11 cellular contexts compared by ENCODE assay signal in the genomic region with DNA sequence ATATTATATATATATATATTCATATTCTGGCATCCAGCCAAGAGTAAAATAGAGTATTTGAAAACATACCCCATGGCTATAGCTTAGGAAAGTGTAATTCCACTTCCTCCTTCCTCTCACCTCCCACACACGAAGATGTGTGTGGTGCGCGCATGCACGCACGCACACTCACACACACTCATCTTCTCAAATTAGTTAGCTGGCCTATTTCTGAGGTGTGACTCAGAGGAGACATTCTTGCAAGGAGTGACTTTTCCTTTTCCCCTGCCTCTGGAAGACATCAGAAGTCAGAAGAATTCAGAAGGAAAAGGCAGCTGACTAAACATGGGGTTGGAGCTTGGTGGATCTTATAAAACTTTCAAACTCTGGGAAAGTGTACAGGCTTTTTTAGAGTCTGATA. TPM values are rescaled to one million over a fixed set of nuclear protein-coding genes. Genes with fewer than 3 reads are reported as not detected.
DNase-seq lines count a peak whose midpoint lies in the region; ATAC-seq and TF ChIP-seq lines count a peak whose summit lies in the region.
"Had no signal": no experiment of that assay in that cellular context is flagged by ENCODE, and none has a peak within 500 bp of the region (broad histone marks: within the 10 kb centered on the region; RNA-seq: fewer than 3 reads in every experiment).

No MANE protein-coding gene starts in this region.

- BruUV-seq in MCF 10A (replicated peaks; lab: Mats Ljungman, UMichigan) = no TSS peak

- peak; percentile 55 for DNase-seq in MCF 10A (ENCODE audit: unreplicated experiment)
- DNase-seq in breast epithelium (ENCODE audit: low spot score in 2 of 2) = no peak
- DNase-seq in MV-4-11 (lab: John Stamatoyannopoulos, UW) = peak; percentile 80
- peak; percentile 89 for DNase-seq in fibroblast of peridontal ligament (ENCODE audit: extremely low read depth)
- DNase-seq in type B pancreatic cell (ENCODE audit: extremely low spot score, unreplicated experiment) = no peak
- no peak for DNase-seq in NCI-H69 (lab: John Stamatoyannopoulos, UW)
- DNase-seq in effector memory CD4-positive, alpha-beta T cell = no peak
- DNase-seq: BE2C had no signal

- CTCF ChIA-PET in MCF 10A (lab: Yijun Ruan, JAX) = interaction anchor here (1.1 to 2.1 kb wide), 3 partner anchors 24 to 479 kb away, joined by 3 to 7 read pairs (median 4); no protein-coding TSS in a partner anchor

- H3K4me1 ChIP-seq in breast epithelium = no peaks in the 10 kb centered on the region
- H3K4me1 ChIP-seq in effector memory CD4-positive, alpha-beta T cell (ENCODE audit: control insufficient read depth, insufficient read depth, low read length, poor library complexity, severe bottlenecking) = no peaks in the 10 kb centered on the region
- H3K4me1 ChIP-seq: BE2C had no signal

- H3K4me3 Mint-ChIP-seq in MCF 10A (ENCODE audit: unreplicated experiment) (no peak overlapping the region), type B pancreatic cell (peak overlapping the region; percentile 12)

- TF ChIP-seq CTCF in MCF 10A (IDR thresholded peaks at IDR 0.05; ENCODE audit: unreplicated experiment) (no peak), breast epithelium (IDR thresholded peaks at IDR 0.05) (no peak), type B pancreatic cell (conservative IDR thresholded peaks at IDR 0.05) (no peak)

- H3K36me3 Mint-ChIP-seq in MCF 10A (ENCODE audit: insufficient read depth, unreplicated experiment) (no peaks in the 10 kb centered on the region), type B pancreatic cell (no peaks in the 10 kb centered on the region)
- H3K36me3 Mint-ChIP-seq: activated naive CD4-positive, alpha-beta T cell treated with anti-CD3 and anti-CD28 coated beads, Interleukin-2, amount 50 U/mL, for 72 hours had no signal

- H3K9me3 ChIP-seq in breast epithelium = no peaks in the 10 kb centered on the region
- H3K9me3 ChIP-seq in effector memory CD4-positive, alpha-beta T cell (ENCODE audit: control insufficient read depth, low read length) = no peaks in the 10 kb centered on the region
- H3K9me3 ChIP-seq: BE2C, SJCRH30 had no signal

- H3K27ac Mint-ChIP-seq in MCF 10A (ENCODE audit: low read depth, unreplicated experiment) (no peak overlapping the region), type B pancreatic cell (no peak overlapping the region)
- H3K27ac Mint-ChIP-seq: activated naive CD4-positive, alpha-beta T cell treated with anti-CD3 and anti-CD28 coated beads, Interleukin-2, amount 50 U/mL, for 72 hours had no signal

- H3K27me3 Mint-ChIP-seq in MCF 10A (ENCODE audit: insufficient read depth, unreplicated experiment) (no peaks in the 10 kb centered on the region), type B pancreatic cell (no peaks in the 10 kb centered on the region)

- H3K9me3 Mint-ChIP-seq in MCF 10A (ENCODE audit: unreplicated experiment) (no peaks in the 10 kb centered on the region), type B pancreatic cell (no peaks in the 10 kb centered on the region)
- H3K9me3 Mint-ChIP-seq: activated naive CD4-positive, alpha-beta T cell treated with anti-CD3 and anti-CD28 coated beads, Interleukin-2, amount 50 U/mL, for 72 hours had no signal

- no peak overlapping the region for H3K4me3 ChIP-seq in breast epithelium
- H3K4me3 ChIP-seq in effector memory CD4-positive, alpha-beta T cell (ENCODE audit: insufficient read depth, low read depth, low read length, poor library complexity, severe bottlenecking) = no peak overlapping the region
- H3K4me3 ChIP-seq: SJCRH30 had no signal

- intact Hi-C loops in MCF 10A (cut with micrococcal nuclease) = no loop called here
- intact Hi-C loops in breast epithelium (cut with DNase I; ENCODE audit: low total_unique reads) = no loop called here

- no peaks in the 10 kb centered on the region for H3K27me3 ChIP-seq in breast epithelium
- H3K27me3 ChIP-seq in effector memory CD4-positive, alpha-beta T cell (replicated peaks; ENCODE audit: control insufficient read depth, insufficient read depth, low read length, poor library complexity, severe bottlenecking) = no peaks in the 10 kb centered on the region
- H3K27me3 ChIP-seq: BE2C, SJCRH30 had no signal

- H3K36me3 ChIP-seq in breast epithelium = no peaks in the 10 kb centered on the region
- no peaks in the 10 kb centered on the region for H3K36me3 ChIP-seq in effector memory CD4-positive, alpha-beta T cell (ENCODE audit: control insufficient read depth, insufficient read depth, low read length)
- H3K36me3 ChIP-seq: BE2C, SJCRH30 had no signal

- H3K27ac ChIP-seq in breast epithelium = no peak overlapping the region
- H3K27ac ChIP-seq in effector memory CD4-positive, alpha-beta T cell (ENCODE audit: insufficient read depth, low read length, poor library complexity, severe bottlenecking) = no peak overlapping the region
- H3K27ac ChIP-seq: SJCRH30 had no signal

- ATAC-seq in GM21825 (IDR thresholded peaks at IDR 0.05; ENCODE audit: unreplicated experiment) = no peak

- no peak for TF ChIP-seq POLR2A in breast epithelium (IDR thresholded peaks at IDR 0.05)

- POLR2A ChIA-PET in MCF 10A (lab: Yijun Ruan, JAX) = interaction anchor here (1.0 kb wide), 1 partner anchor 496 kb away, joined by 3 read pairs; no protein-coding TSS in a partner anchor

- H3K4me1 Mint-ChIP-seq in MCF 10A (ENCODE audit: insufficient read depth, unreplicated experiment) (peaks cover 10% of the 10 kb centered on the region), type B pancreatic cell (ENCODE audit: unreplicated experiment) (peaks cover 34% of the 10 kb centered on the region)

RNA-seq across cellular contexts. Expression of gene ENPEP, which starts 8.8 kb away (rescaled TPM):
- total RNA-seq in MCF 10A (2022) = not detected in 2 replicates
- total RNA-seq in breast epithelium = 10 to 100 TPM in 1 of 3 donors, 1 to 10 TPM in 2; 5.0 to 10.2 (median 9.8) TPM
- 6.2 and 8.6 TPM in 2 replicates for total RNA-seq in type B pancreatic cell (ENCODE audit: low replicate concordance)
- total RNA-seq: activated naive CD4-positive, alpha-beta T cell treated with anti-CD3 and anti-CD28 coated beads, Interleukin-2, amount 50 U/mL, for 72 hours had no signal

Comparison
In these comparisons a context has a peak if more than half of its experiments do, and no peak if none do; other contexts are left out.
1. DNase-seq: peak in MCF 10A (single experiment), MV-4-11 (single experiment) and fibroblast of peridontal ligament (single experiment); none in breast epithelium (0 of 2), type B pancreatic cell (single experiment), NCI-H69 (single experiment) and effector memory CD4-positive, alpha-beta T cell (0 of 3).